ENCODE assay signal across 1 cellular context in genomic region chr2:127197475-127198385, GRCh38.
TF ChIP-seq lines count a peak whose summit lies in the region.

No MANE protein-coding gene starts in this region.

TF ChIP-seq in HepG2, 621 proteins besides CTCF, POLR2A, EP300 and RAD21 (continued from another document and continues in another):
- no peak for TF ChIP-seq ARNT (IDR thresholded peaks at IDR 0.05)
- TF ChIP-seq FOXA3 (CRISPR knock-in tag; IDR thresholded peaks at IDR 0.05), result peak; percentile 20; the same call in 1 of the 2 replicates
- TF ChIP-seq, protein P1, sequence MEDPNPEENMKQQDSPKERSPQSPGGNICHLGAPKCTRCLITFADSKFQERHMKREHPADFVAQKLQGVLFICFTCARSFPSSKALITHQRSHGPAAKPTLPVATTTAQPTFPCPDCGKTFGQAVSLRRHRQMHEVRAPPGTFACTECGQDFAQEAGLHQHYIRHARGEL (CRISPR knock-in tag; IDR thresholded peaks at IDR 0.05), result peak; percentile 47; the same call in 1 of the 2 replicates
- 0 out of 2 replicates have a peak, but pooled peaks have one; percentile 29 for TF ChIP-seq ZNF431 (CRISPR knock-in tag; IDR thresholded peaks at IDR 0.05; ENCODE audit: borderline replicate concordance, low read depth)
- 0 out of 2 replicates have a peak, but pooled peaks have one; percentile 37 for TF ChIP-seq HIVEP1 (CRISPR knock-in tag; IDR thresholded peaks at IDR 0.05)
- peak; percentile 38; the same call in 1 of the 2 replicates for TF ChIP-seq ZNF121 (CRISPR knock-in tag; IDR thresholded peaks at IDR 0.05)
- peak; percentile 68; the same call in 1 of the 2 replicates for TF ChIP-seq IRF9 (CRISPR knock-in tag; IDR thresholded peaks at IDR 0.05; ENCODE audit: borderline replicate concordance)
- TF ChIP-seq SAP130 (CRISPR knock-in tag; IDR thresholded peaks at IDR 0.05; ENCODE audit: low read depth), result no peak; the same call in 1 of the 2 replicates
- TF ChIP-seq ZFP36 (IDR thresholded peaks at IDR 0.05; ENCODE audit: borderline replicate concordance, low read depth, low read length, partially characterized antibody), result peak; percentile 22
- TF ChIP-seq, protein P2, sequence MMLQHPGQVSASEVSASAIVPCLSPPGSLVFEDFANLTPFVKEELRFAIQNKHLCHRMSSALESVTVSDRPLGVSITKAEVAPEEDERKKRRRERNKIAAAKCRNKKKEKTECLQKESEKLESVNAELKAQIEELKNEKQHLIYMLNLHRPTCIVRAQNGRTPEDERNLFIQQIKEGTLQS (CRISPR knock-in tag; IDR thresholded peaks at IDR 0.05), result no peak
- TF ChIP-seq, protein P3, sequence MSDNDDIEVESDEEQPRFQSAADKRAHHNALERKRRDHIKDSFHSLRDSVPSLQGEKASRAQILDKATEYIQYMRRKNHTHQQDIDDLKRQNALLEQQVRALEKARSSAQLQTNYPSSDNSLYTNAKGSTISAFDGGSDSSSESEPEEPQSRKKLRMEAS (IDR thresholded peaks at IDR 0.05), result peak; percentile 75
- 0 out of 2 replicates have a peak, but pooled peaks have one; percentile 44 for TF ChIP-seq ZSCAN30 (CRISPR knock-in tag; IDR thresholded peaks at IDR 0.05)
- no peak for TF ChIP-seq ZNF260 (CRISPR knock-in tag; IDR thresholded peaks at IDR 0.05; ENCODE audit: borderline replicate concordance, low read depth)
- no peak for TF ChIP-seq MXI1 (IDR thresholded peaks at IDR 0.05; ENCODE audit: borderline replicate concordance, low read depth, low read length)
- peak; percentile 56; the same call in 1 of the 2 replicates for TF ChIP-seq KDM5B (CRISPR knock-in tag; IDR thresholded peaks at IDR 0.05; ENCODE audit: borderline replicate concordance)
- peak; percentile 51; the same call in 1 of the 2 replicates for TF ChIP-seq ZNF331 (CRISPR knock-in tag; IDR thresholded peaks at IDR 0.05)
- TF ChIP-seq ZNF615 (CRISPR knock-in tag; IDR thresholded peaks at IDR 0.05; ENCODE audit: borderline replicate concordance), result 0 out of 2 replicates have a peak, but pooled peaks have one; percentile 29
- TF ChIP-seq, protein P4, sequence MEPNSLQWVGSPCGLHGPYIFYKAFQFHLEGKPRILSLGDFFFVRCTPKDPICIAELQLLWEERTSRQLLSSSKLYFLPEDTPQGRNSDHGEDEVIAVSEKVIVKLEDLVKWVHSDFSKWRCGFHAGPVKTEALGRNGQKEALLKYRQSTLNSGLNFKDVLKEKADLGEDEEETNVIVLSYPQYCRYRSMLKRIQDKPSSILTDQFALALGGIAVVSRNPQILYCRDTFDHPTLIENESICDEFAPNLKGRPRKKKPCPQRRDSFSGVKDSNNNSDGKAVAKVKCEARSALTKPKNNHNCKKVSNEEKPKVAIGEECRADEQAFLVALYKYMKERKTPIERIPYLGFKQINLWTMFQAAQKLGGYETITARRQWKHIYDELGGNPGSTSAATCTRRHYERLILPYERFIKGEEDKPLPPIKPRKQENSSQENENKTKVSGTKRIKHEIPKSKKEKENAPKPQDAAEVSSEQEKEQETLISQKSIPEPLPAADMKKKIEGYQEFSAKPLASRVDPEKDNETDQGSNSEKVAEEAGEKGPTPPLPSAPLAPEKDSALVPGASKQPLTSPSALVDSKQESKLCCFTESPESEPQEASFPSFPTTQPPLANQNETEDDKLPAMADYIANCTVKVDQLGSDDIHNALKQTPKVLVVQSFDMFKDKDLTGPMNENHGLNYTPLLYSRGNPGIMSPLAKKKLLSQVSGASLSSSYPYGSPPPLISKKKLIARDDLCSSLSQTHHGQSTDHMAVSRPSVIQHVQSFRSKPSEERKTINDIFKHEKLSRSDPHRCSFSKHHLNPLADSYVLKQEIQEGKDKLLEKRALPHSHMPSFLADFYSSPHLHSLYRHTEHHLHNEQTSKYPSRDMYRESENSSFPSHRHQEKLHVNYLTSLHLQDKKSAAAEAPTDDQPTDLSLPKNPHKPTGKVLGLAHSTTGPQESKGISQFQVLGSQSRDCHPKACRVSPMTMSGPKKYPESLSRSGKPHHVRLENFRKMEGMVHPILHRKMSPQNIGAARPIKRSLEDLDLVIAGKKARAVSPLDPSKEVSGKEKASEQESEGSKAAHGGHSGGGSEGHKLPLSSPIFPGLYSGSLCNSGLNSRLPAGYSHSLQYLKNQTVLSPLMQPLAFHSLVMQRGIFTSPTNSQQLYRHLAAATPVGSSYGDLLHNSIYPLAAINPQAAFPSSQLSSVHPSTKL (CRISPR knock-in tag; IDR thresholded peaks at IDR 0.05), result 0 out of 2 replicates have a peak, but pooled peaks have one; percentile 17
- peak; percentile 43; the same call in 1 of the 2 replicates for TF ChIP-seq ZNF501 (CRISPR knock-in tag; IDR thresholded peaks at IDR 0.05)
- TF ChIP-seq GABPA (IDR thresholded peaks at IDR 0.05; ENCODE audit: low read depth, low read length), result no peak
- TF ChIP-seq GABPA (CRISPR knock-in tag; IDR thresholded peaks at IDR 0.05; ENCODE audit: low read depth), result no peak
- no peak for TF ChIP-seq E2F1 (CRISPR knock-in tag; IDR thresholded peaks at IDR 0.05)
- TF ChIP-seq HNF4G (IDR thresholded peaks at IDR 0.05; ENCODE audit: borderline replicate concordance, low read depth, low read length), result no peak
- no peak; the same call in 1 of the 2 replicates for TF ChIP-seq HNF4G (CRISPR knock-in tag; IDR thresholded peaks at IDR 0.05; ENCODE audit: borderline replicate concordance, low read depth)
- TF ChIP-seq MAZ (IDR thresholded peaks at IDR 0.05; ENCODE audit: borderline replicate concordance, low read depth, low read length), result no peak
- TF ChIP-seq MAZ (CRISPR knock-in tag; IDR thresholded peaks at IDR 0.05; ENCODE audit: low read depth), result 0 out of 2 replicates have a peak, but pooled peaks have one; percentile 21
- TF ChIP-seq ZMYM4 (CRISPR knock-in tag; IDR thresholded peaks at IDR 0.05), result peak; percentile 57
- TF ChIP-seq, protein P5, sequence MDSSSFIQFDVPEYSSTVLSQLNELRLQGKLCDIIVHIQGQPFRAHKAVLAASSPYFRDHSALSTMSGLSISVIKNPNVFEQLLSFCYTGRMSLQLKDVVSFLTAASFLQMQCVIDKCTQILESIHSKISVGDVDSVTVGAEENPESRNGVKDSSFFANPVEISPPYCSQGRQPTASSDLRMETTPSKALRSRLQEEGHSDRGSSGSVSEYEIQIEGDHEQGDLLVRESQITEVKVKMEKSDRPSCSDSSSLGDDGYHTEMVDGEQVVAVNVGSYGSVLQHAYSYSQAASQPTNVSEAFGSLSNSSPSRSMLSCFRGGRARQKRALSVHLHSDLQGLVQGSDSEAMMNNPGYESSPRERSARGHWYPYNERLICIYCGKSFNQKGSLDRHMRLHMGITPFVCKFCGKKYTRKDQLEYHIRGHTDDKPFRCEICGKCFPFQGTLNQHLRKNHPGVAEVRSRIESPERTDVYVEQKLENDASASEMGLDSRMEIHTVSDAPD (CRISPR knock-in tag; IDR thresholded peaks at IDR 0.05), result no peak
- TF ChIP-seq FOXM1 (CRISPR knock-in tag; IDR thresholded peaks at IDR 0.05), result no peak
- peak; percentile 59; the same call in 1 of the 2 replicates for TF ChIP-seq BHLHE40 (IDR thresholded peaks at IDR 0.05; ENCODE audit: low read length)
- no peak for TF ChIP-seq NFAT5 (CRISPR knock-in tag; IDR thresholded peaks at IDR 0.05)
- TF ChIP-seq, protein P6, sequence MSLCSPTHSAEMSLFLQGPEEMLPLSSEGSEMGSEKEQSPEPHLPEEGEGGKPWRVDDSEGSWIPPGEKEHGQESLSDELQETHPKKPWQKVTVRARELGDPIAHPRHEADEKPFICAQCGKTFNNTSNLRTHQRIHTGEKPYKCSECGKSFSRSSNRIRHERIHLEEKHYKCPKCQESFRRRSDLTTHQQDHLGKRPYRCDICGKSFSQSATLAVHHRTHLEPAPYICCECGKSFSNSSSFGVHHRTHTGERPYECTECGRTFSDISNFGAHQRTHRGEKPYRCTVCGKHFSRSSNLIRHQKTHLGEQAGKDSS (CRISPR knock-in tag; IDR thresholded peaks at IDR 0.05; ENCODE audit: borderline replicate concordance, low read depth), result peak; percentile 47; the same call in 1 of the 2 replicates
- TF ChIP-seq ZNF230 (CRISPR knock-in tag; IDR thresholded peaks at IDR 0.05), result no peak
- TF ChIP-seq SMC3 (IDR thresholded peaks at IDR 0.05; ENCODE audit: low read length), result peak; percentile 80
- no peak for TF ChIP-seq CCAR2 (optimal IDR thresholded peaks at IDR 0.05; ENCODE audit: low read depth, low read length)
- TF ChIP-seq ZNF770 (CRISPR knock-in tag; IDR thresholded peaks at IDR 0.05), result 0 out of 2 replicates have a peak, but pooled peaks have one; percentile 26
- TF ChIP-seq NAIF1 (CRISPR knock-in tag; IDR thresholded peaks at IDR 0.05; ENCODE audit: borderline replicate concordance), result peak; percentile 67; the same call in 1 of the 2 replicates
- TF ChIP-seq, protein P7, sequence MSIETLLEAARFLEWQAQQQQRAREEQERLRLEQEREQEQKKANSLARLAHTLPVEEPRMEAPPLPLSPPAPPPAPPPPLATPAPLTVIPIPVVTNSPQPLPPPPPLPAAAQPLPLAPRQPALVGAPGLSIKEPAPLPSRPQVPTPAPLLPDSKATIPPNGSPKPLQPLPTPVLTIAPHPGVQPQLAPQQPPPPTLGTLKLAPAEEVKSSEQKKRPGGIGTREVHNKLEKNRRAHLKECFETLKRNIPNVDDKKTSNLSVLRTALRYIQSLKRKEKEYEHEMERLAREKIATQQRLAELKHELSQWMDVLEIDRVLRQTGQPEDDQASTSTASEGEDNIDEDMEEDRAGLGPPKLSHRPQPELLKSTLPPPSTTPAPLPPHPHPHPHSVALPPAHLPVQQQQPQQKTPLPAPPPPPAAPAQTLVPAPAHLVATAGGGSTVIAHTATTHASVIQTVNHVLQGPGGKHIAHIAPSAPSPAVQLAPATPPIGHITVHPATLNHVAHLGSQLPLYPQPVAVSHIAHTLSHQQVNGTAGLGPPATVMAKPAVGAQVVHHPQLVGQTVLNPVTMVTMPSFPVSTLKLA (IDR thresholded peaks at IDR 0.05), result 0 out of 2 replicates have a peak, but pooled peaks have one; percentile 13
- 0 out of 2 replicates have a peak, but pooled peaks have one; percentile 64 for TF ChIP-seq EEA1 (CRISPR knock-in tag; IDR thresholded peaks at IDR 0.05; ENCODE audit: borderline replicate concordance)
- peak; percentile 89 for TF ChIP-seq XRCC5 (optimal IDR thresholded peaks at IDR 0.05; ENCODE audit: low read length)
- TF ChIP-seq FOSL2 (CRISPR knock-in tag; IDR thresholded peaks at IDR 0.05), result peak; percentile 31; the same call in 1 of the 2 replicates
